ENCODE assay signal across 17 cellular contexts in genomic region chr4:30945586-30945985, GRCh38.
DNase-seq lines count a peak whose midpoint lies in the region; ATAC-seq and TF ChIP-seq lines count a peak whose summit lies in the region.
"Had no signal": no experiment of that assay in that cellular context is flagged by ENCODE, and none has a peak within 500 bp of the region (broad histone marks: within the 10 kb centered on the region; RNA-seq: fewer than 3 reads in every experiment).

No MANE protein-coding gene starts in this region.

- BruUV-seq in Panc1 (replicated peaks; lab: Mats Ljungman, UMichigan): no TSS peak

- H3K4me3 ChIP-seq in Panc1 (ENCODE audit: low read depth in 2 of 2, low read length in 2 of 2): no peak overlapping the region
- H3K4me3 ChIP-seq in mucosa of descending colon: no peak overlapping the region
- H3K4me3 ChIP-seq: Peyer's patch had no signal

- H3K4me1 ChIP-seq in Panc1 (ENCODE audit: control insufficient read depth, insufficient read depth, low read length): no peaks in the 10 kb centered on the region; the same call in 1 of the 2 replicates
- no peaks in the 10 kb centered on the region for H3K4me1 ChIP-seq in mucosa of descending colon (ENCODE audit: low read depth)
- H3K4me1 ChIP-seq: Peyer's patch had no signal

- peak overlapping the region; percentile 51; the same call in 1 of the 2 replicates for H3K27ac ChIP-seq in Panc1 (ENCODE audit: low read length)
- H3K27ac ChIP-seq in epithelial cell of prostate: peak overlapping the region; percentile 6
- H3K27ac ChIP-seq: Peyer's patch had no signal

- TF ChIP-seq CTCF in Panc1 (IDR thresholded peaks at IDR 0.05): no peak
- TF ChIP-seq CTCF in mucosa of descending colon (IDR thresholded peaks at IDR 0.05): no peak

- POLR2A ChIA-PET in Panc1 (lab: Charles Lee): no interaction called here

- H3K27me3 ChIP-seq in Panc1 (ENCODE audit: control insufficient read depth, insufficient read depth, low read length): no peaks in the 10 kb centered on the region
- H3K27me3 ChIP-seq: Peyer's patch had no signal

- no peaks in the 10 kb centered on the region for H3K9me3 ChIP-seq in Panc1 (ENCODE audit: control insufficient read depth, insufficient read depth, low read depth, low read length)
- no peaks in the 10 kb centered on the region for H3K9me3 ChIP-seq in mucosa of descending colon
- H3K9me3 ChIP-seq: Peyer's patch had no signal

- ATAC-seq in Panc1 (no peak), mucosa of descending colon (peak; percentile 36), SK-N-SH treated with all-trans-retinoic acid at 6 μM for 48 hours (no peak), HG03565 (IDR thresholded peaks at IDR 0.05; ENCODE audit: unreplicated experiment) (no peak), esophagus mucosa (no peak)
- ATAC-seq: sciatic nerve had no signal

- in situ Hi-C loops in Panc1 (cut with HindIII; ENCODE audit: low pct_unique_long_range_greater_than_20kb, low sequenced_read_pairs): no loop called here

- DNase-seq in A172 (ENCODE audit: low spot score): peak; percentile 11
- no peak for DNase-seq in Panc1 (ENCODE audit: low read depth, low spot score)
- DNase-seq in epithelial cell of prostate (ENCODE audit: low read depth, low spot score): no peak
- no peak for DNase-seq in mucosa of descending colon
- DNase-seq in NCI-H1105 (lab: John Stamatoyannopoulos, UW): no peak
- DNase-seq: CD4-positive, CD25-positive, alpha-beta regulatory T cell; DND-41; Kasumi-1; midbrain; NCI-H1105 treated with DMSO at 0.1 percent for 48 hours; NCI-H2171 treated with DMSO at 0.1 percent for 48 hours; Peyer's patch; stimulated activated CD4-positive, alpha-beta T cell treated with anti-CD3 and anti-CD28 coated beads, Interleukin-1b, Interleukin-23, amount 100 ng/mL, for 48 hours had no signal

- intact Hi-C loops in Panc1 (cut with micrococcal nuclease; ENCODE audit: unreplicated experiment) (no loop called here), mucosa of descending colon (cut with DNase I, micrococcal nuclease) (no loop called here)

- CTCF ChIA-PET in Panc1 (lab: Charles Lee): no interaction called here

- H3K36me3 ChIP-seq in Panc1 (ENCODE audit: control insufficient read depth, insufficient read depth, low read length): no peaks in the 10 kb centered on the region
- no peaks in the 10 kb centered on the region for H3K36me3 ChIP-seq in mucosa of descending colon (ENCODE audit: low read depth)
- H3K36me3 ChIP-seq: Peyer's patch had no signal

TF ChIP-seq in SK-N-SH treated with all-trans-retinoic acid at 6 μM for 48 hours, 23 proteins besides CTCF, POLR2A, EP300 and RAD21:
- no peak for TF ChIP-seq OSR1 (CRISPR knock-in tag; IDR thresholded peaks at IDR 0.05)
- no peak for TF ChIP-seq PPARA (CRISPR knock-in tag; IDR thresholded peaks at IDR 0.05; ENCODE audit: borderline replicate concordance)
- no peak for TF ChIP-seq ZNF70 (CRISPR knock-in tag; IDR thresholded peaks at IDR 0.05)
- TF ChIP-seq GLIS3 (CRISPR knock-in tag; IDR thresholded peaks at IDR 0.05): no peak
- no peak for TF ChIP-seq ZFP3 (CRISPR knock-in tag; IDR thresholded peaks at IDR 0.05)
- TF ChIP-seq RARB (CRISPR knock-in tag; IDR thresholded peaks at IDR 0.05): no peak
- TF ChIP-seq CSDC2 (CRISPR knock-in tag; IDR thresholded peaks at IDR 0.05): no peak
- TF ChIP-seq CREB5 (CRISPR knock-in tag; IDR thresholded peaks at IDR 0.05; ENCODE audit: low read depth): no peak
- no peak for TF ChIP-seq BACH2 (CRISPR knock-in tag; IDR thresholded peaks at IDR 0.05; ENCODE audit: borderline replicate concordance)
- TF ChIP-seq CSRNP3 (CRISPR knock-in tag; IDR thresholded peaks at IDR 0.05): no peak
- no peak for TF ChIP-seq SNAI2 (CRISPR knock-in tag; IDR thresholded peaks at IDR 0.05)
- no peak for TF ChIP-seq ZNF565 (CRISPR knock-in tag; conservative IDR thresholded peaks at IDR 0.05; ENCODE audit: low read depth)
- TF ChIP-seq ZC3H10 (CRISPR knock-in tag; IDR thresholded peaks at IDR 0.05): no peak
- TF ChIP-seq ESRRG (CRISPR knock-in tag; IDR thresholded peaks at IDR 0.05): no peak
TF ChIP-seq in SK-N-SH treated with all-trans-retinoic acid at 6 μM for 48 hours: peak in this region for 0.
